7 cellular contexts compared by ENCODE assay signal in the genomic region with DNA sequence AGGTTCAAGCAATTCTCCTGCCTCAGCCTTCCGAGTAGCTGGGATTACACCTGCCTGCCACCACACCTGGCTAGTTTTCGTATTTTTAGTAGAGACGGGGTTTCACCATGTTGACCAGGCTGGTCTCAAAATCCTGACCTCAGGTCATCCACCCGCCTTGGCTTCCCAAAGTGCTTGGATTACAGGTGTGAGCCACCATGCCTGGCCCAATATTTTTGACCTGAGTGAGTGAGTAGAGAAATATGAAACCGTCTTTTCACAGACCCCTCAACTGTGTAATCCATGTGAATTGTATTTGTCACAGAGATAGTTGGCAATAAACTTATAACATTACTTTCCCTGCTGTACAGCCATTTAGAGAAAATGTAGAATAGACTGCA. TPM values are rescaled to one million over a fixed set of nuclear protein-coding genes. Genes with fewer than 3 reads are reported as not detected.
A peak's percentile ranks its signal among the peaks of the same experiment; 100 is the strongest.
DNase-seq lines count a peak whose midpoint lies in the region; ATAC-seq, FAIRE-seq and TF ChIP-seq lines count a peak whose summit lies in the region.
"Not testable (repeated sequence)": the region's sequence is repeated elsewhere in the genome, so short reads cannot be mapped to it uniquely, and the experiment has no call there.

No MANE protein-coding gene starts in this region.

- H3K27me3 ChIP-seq in DOHH2 (ENCODE audit: control insufficient read depth, low read length); OCI-LY3 (ENCODE audit: low read depth, low read length); GM12878 (replicated peaks in 1 of 2; ENCODE audit: control insufficient read depth in 2 of 2, insufficient read depth in 2 of 2, low read length in 1 of 2); endocrine pancreas (ENCODE audit: control insufficient read depth, insufficient read depth, low read length); liver (ENCODE audit: control insufficient read depth in 4 of 4, insufficient read depth in 4 of 4, low read length in 3 of 4): not testable (repeated sequence)

- intact Hi-C loops in GM12878 (cut with micrococcal nuclease; ENCODE audit: unreplicated experiment): not testable (repeated sequence)

- BruUV-seq in GM12878 (replicated peaks; lab: Mats Ljungman, UMichigan): not testable (repeated sequence)

- TF ChIP-seq CTCF in DOHH2 (IDR thresholded peaks at IDR 0.05; ENCODE audit: low read depth, low read length, poor library complexity, severe bottlenecking); OCI-LY3 (IDR thresholded peaks at IDR 0.05; ENCODE audit: low read depth, low read length); GM12878 (IDR thresholded peaks at IDR 0.05 in 2 of 3, conservative IDR thresholded peaks at IDR 0.05 in 1 of 3; ENCODE audit: control insufficient read depth in 2 of 3, extremely low read depth in 1 of 3, insufficient read depth in 1 of 3, low read depth in 3 of 3, low read length in 3 of 3); liver (IDR thresholded peaks at IDR 0.05; ENCODE audit: low read depth, low read length, missing input control); progenitor cell of endocrine pancreas (IDR thresholded peaks at IDR 0.05; ENCODE audit: unreplicated experiment): not testable (repeated sequence)

- H3K79me2 ChIP-seq in DOHH2 (ENCODE audit: control insufficient read depth, low read length); OCI-LY3 (ENCODE audit: low read length); GM12878 (ENCODE audit: control insufficient read depth, insufficient read depth, low read length): not testable (repeated sequence)

- H3K36me3 Mint-ChIP-seq in naive B cell (peaks cover 9 to 11% of the 10 kb centered on the region in 2 donors), progenitor cell of endocrine pancreas (ENCODE audit: insufficient read depth) (peaks cover 16% of the 10 kb centered on the region)

- RAD21 ChIA-PET in GM12878 (lab: Charles Lee; ENCODE audit: unreplicated experiment): not testable (repeated sequence)

- not testable (repeated sequence) for H3K36me3 ChIP-seq in DOHH2 (ENCODE audit: control insufficient read depth, low read length); OCI-LY3 (replicated peaks; ENCODE audit: low read depth, low read length); GM12878 (ENCODE audit: control insufficient read depth in 2 of 2, insufficient read depth in 2 of 2, low read length in 1 of 2); endocrine pancreas (ENCODE audit: control insufficient read depth, insufficient read depth, low read length); liver (ENCODE audit: control insufficient read depth in 4 of 4, insufficient read depth in 3 of 4, low read depth in 1 of 4, low read length in 3 of 4)

- not testable (repeated sequence) for H3K27ac ChIP-seq in DOHH2 (ENCODE audit: low read depth, low read length); OCI-LY3 (ENCODE audit: low read length); GM12878 (ENCODE audit: control insufficient read depth, insufficient read depth)
- peak overlapping the region; percentile 60 for H3K27ac ChIP-seq in liver (ENCODE audit: low read depth in 1 of 2, low read length in 2 of 2)

- FAIRE-seq in GM12878 (lab: Jason Lieb, UNC): not testable (repeated sequence)

- H3K9ac ChIP-seq in OCI-LY3 (ENCODE audit: low read length); GM12878 (ENCODE audit: control insufficient read depth, insufficient read depth, low read length); endocrine pancreas (ENCODE audit: control insufficient read depth, insufficient read depth, low read length): not testable (repeated sequence)
- peak overlapping the region in 1 of 2 donors; percentile 55 for H3K9ac ChIP-seq in liver (ENCODE audit: low read depth in 1 of 2, low read length in 2 of 2)

- not testable (repeated sequence) for H3F3A ChIP-seq in DOHH2 (ENCODE audit: control insufficient read depth, insufficient read depth)

- in situ Hi-C loops in GM12878 (cut with MboI): not testable (repeated sequence)

- TF ChIP-seq RAD21 in GM12878 (IDR thresholded peaks at IDR 0.05; ENCODE audit: insufficient read depth, low read depth, low read length); liver (IDR thresholded peaks at IDR 0.05): not testable (repeated sequence)

- ATAC-seq in GM12878; naive B cell (ENCODE audit: low read depth in 2 of 2): not testable (repeated sequence)

- over 99% methylated on average over 4 of the region's 5 CpGs for WGBS in GM12878 (ENCODE audit: insufficient coverage, insufficient replicate concordance, low lambda C conversion rate, missing lambda C conversion rate)
- 47% methylated on average over 5 of the region's 5 CpGs for WGBS in liver

- not testable (repeated sequence) for DNase-seq in GM12878 (ENCODE audit: low read depth, low spot score); naive B cell; progenitor cell of endocrine pancreas (ENCODE audit: low spot score, unreplicated experiment)

- not testable (repeated sequence) for H2AFZ ChIP-seq in OCI-LY3 (ENCODE audit: low read depth, low read length); GM12878 (ENCODE audit: control insufficient read depth, low read depth, low read length)

- H3K4me2 ChIP-seq in DOHH2 (ENCODE audit: low read length) (peak overlapping the region; percentile 22), OCI-LY3 (ENCODE audit: low read length) (0 out of 2 replicates have a peak overlapping the region, but pooled peaks have one; percentile 24), GM12878 (ENCODE audit: control insufficient read depth, insufficient read depth) (peak overlapping the region; percentile 73; the same call in 1 of the 2 replicates)

- not testable (repeated sequence) for H3K9me2 ChIP-seq in DOHH2 (replicated peaks; ENCODE audit: control insufficient read depth, low read length)

- H3K9me3 Mint-ChIP-seq in naive B cell; progenitor cell of endocrine pancreas (ENCODE audit: low read depth): not testable (repeated sequence)

- CTCF ChIA-PET in GM12878 (lab: Yijun Ruan, JAX): interaction anchor here (1.5 to 2.2 kb wide), 2 partner anchors 17 to 42 kb away, joined by 6 to 8 read pairs; no protein-coding TSS in a partner anchor

- SMC1A ChIA-PET in GM12878 (lab: Charles Lee; ENCODE audit: uncharacterized antibody, unreplicated experiment): interaction anchor here (1.3 to 2.2 kb wide), 2 partner anchors 11 to 40 kb away, joined by 4 to 5 read pairs; no protein-coding TSS in a partner anchor

- H3K4me1 ChIP-seq in DOHH2 (ENCODE audit: control insufficient read depth, low read length) (peaks cover 24% of the 10 kb centered on the region), OCI-LY3 (ENCODE audit: low read length) (peaks cover 14% of the 10 kb centered on the region), GM12878 (ENCODE audit: control insufficient read depth, insufficient read depth, low read length) (peaks cover 32% of the 10 kb centered on the region), liver (ENCODE audit: control insufficient read depth in 4 of 4, insufficient read depth in 4 of 4, low read length in 3 of 4) (peaks cover 8 to 31% (median 21%) of the 10 kb centered on the region in 4 donors)
- not testable (repeated sequence) for H3K4me1 ChIP-seq in endocrine pancreas (ENCODE audit: control insufficient read depth, insufficient read depth, low read length)

- not testable (repeated sequence) for H4K20me1 ChIP-seq in DOHH2 (ENCODE audit: control insufficient read depth, insufficient read depth, low read depth, low read length); OCI-LY3 (ENCODE audit: insufficient read depth, low read length); GM12878 (ENCODE audit: control insufficient read depth, insufficient read depth)

- H3K9me3 ChIP-seq in DOHH2 (ENCODE audit: control insufficient read depth, insufficient read depth, low read length); OCI-LY3 (ENCODE audit: insufficient read depth, low read length); GM12878 (replicated peaks; ENCODE audit: control insufficient read depth, insufficient read depth, low read length); endocrine pancreas (ENCODE audit: control insufficient read depth, low read length); liver (ENCODE audit: control insufficient read depth in 4 of 4, low read length in 3 of 4): not testable (repeated sequence)

- TF ChIP-seq EP300 in GM12878 (IDR thresholded peaks at IDR 0.05; ENCODE audit: borderline replicate concordance in 1 of 2, control insufficient read depth in 1 of 2, low read depth in 2 of 2, low read length in 2 of 2): not testable (repeated sequence)

- TF ChIP-seq POLR2A in GM12878 (IDR thresholded peaks at IDR 0.05; ENCODE audit: low read depth, low read length): not testable (repeated sequence)

- H3K27me3 Mint-ChIP-seq in naive B cell, progenitor cell of endocrine pancreas: not testable (repeated sequence)

- POLR2A ChIA-PET in GM12878 (lab: Charles Lee): not testable (repeated sequence)

- peak overlapping the region in 5 of 8 donors; percentile 15 to 80 (median 42) for H3K4me3 Mint-ChIP-seq in naive B cell
- H3K4me3 Mint-ChIP-seq in progenitor cell of endocrine pancreas (ENCODE audit: low read depth): not testable (repeated sequence)

- H3K27ac Mint-ChIP-seq in naive B cell: peak overlapping the region in 4 of 6 donors; percentile 7 to 85 (median 73)
- H3K27ac Mint-ChIP-seq in progenitor cell of endocrine pancreas: peak overlapping the region; percentile 87

- H3K4me1 Mint-ChIP-seq in naive B cell (peaks cover 16 to 31% (median 30%) of the 10 kb centered on the region in 3 donors), progenitor cell of endocrine pancreas (ENCODE audit: low read depth) (peaks cover 25% of the 10 kb centered on the region)

- H3K4me3 ChIP-seq in DOHH2 (ENCODE audit: low read length); OCI-LY3 (ENCODE audit: low read length); GM12878; liver (ENCODE audit: low read depth in 1 of 3, low read length in 3 of 3): not testable (repeated sequence)
- H3K4me3 ChIP-seq in endocrine pancreas (ENCODE audit: control insufficient read depth, insufficient read depth, low read length): peak overlapping the region; percentile 7

RNA-seq across cellular contexts. Expression of a gene that starts 43.1 kb away (rescaled TPM):
- 21.0 and 28.4 TPM in 2 replicates for total RNA-seq in GM12878 (2013; cell fraction: nucleolus; rRNA removed)
- total RNA-seq in GM12878 (2014; rRNA removed): 9.8 and 10.8 TPM in 2 replicates
- total RNA-seq in GM12878 (2014; rRNA removed; fragmentation: Illumina TruSeq; extraction: Trizol): 8.2 and 9.0 TPM in 2 replicates
- 12.9 and 15.4 TPM in 2 replicates for total RNA-seq in GM12878 (2021)
- polyA plus RNA-seq in GM12878 (2011; ENCODE audit: low read depth): 5.3 TPM
- 20.6 and 22.9 TPM in 2 replicates for polyA plus RNA-seq in GM12878 (2011; rRNA removed)
- polyA plus RNA-seq in GM12878 (2011; cell fraction: cytosol; rRNA removed): 12.3 and 12.7 TPM in 2 replicates
- 19.0 and 21.7 TPM in 2 replicates for polyA plus RNA-seq in GM12878 (2011; cell fraction: nucleus; rRNA removed)
- polyA plus RNA-seq in GM12878 (2012): 6.6 and 9.7 TPM in 2 replicates
- polyA plus RNA-seq in GM12878 (2014; fragmentation: Illumina TruSeq; extraction: Trizol): 12.0 and 15.2 TPM in 2 replicates
- 1 to 10 TPM; 2.9 to 3.2 TPM for polyA plus RNA-seq in GM12878 (2014; fragmentation: Nextera tagmentation; extraction: Ambion mirVana)
- polyA plus RNA-seq in GM12878 (2014; rRNA removed): 8.9 and 15.2 TPM in 2 replicates
- 1 to 10 TPM; 3.5 to 4.3 TPM for polyA plus RNA-seq in GM12878 (2016; fragmentation: Nextera tagmentation; extraction: Ambion mirVana)
- polyA minus RNA-seq in GM12878 (2011; rRNA and poly(A)+ RNA removed): 16.9 and 38.8 TPM in 2 replicates
- 4.1 and 8.9 TPM in 2 replicates for polyA minus RNA-seq in GM12878 (2011; cell fraction: cytosol; rRNA and poly(A)+ RNA removed)
- 8.0 and 8.6 TPM in 2 replicates for polyA minus RNA-seq in GM12878 (2011; cell fraction: nucleus; rRNA and poly(A)+ RNA removed)
- 10 to 100 TPM; 24.0 to 31.2 TPM for total RNA-seq in liver
- polyA plus RNA-seq in liver: 10 to 100 TPM; 10.8 TPM
- polyA plus RNA-seq in naive B cell (ENCODE audit: low read depth in 6 of 6): 1 to 10 TPM; 1.4 to 6.5 (median 3.5) TPM
- 50.1 and 50.8 TPM in 2 replicates for total RNA-seq in progenitor cell of endocrine pancreas

Comparison
In these comparisons a context has a peak if more than half of its experiments do, and no peak if none do; other contexts are left out.
1. H3K4me2 ChIP-seq: peak in every context shown above with its lines; median percentile 73 in GM12878; 24 in OCI-LY3; 22 in DOHH2.